20 cellular contexts compared by ENCODE assay signal in the genomic region with DNA sequence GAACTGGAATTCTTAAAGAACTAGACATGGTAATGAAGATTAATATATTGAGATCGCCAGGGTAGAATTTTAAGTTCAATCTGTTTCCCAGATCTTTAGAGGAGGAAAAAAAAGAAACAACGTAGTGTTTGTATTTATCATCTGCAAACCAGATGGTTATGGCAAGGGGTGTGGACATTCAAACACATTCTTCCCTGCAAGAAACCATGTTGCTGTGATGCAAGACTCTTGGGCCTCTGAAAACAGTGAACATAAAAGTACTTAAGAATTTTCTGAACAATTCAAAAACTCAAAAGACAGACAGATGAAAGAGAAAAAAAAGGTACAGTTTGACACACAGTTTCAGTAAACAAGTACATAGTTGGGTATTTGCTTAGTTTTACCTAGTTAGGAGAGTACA. TPM values are rescaled to one million over a fixed set of nuclear protein-coding genes. Genes with fewer than 3 reads are reported as not detected.
DNase-seq lines count a peak whose midpoint lies in the region; ATAC-seq and TF ChIP-seq lines count a peak whose summit lies in the region.
"Had no signal": no experiment of that assay in that cellular context is flagged by ENCODE, and none has a peak within 500 bp of the region (broad histone marks: within the 10 kb centered on the region; RNA-seq: fewer than 3 reads in every experiment).

No MANE protein-coding gene starts in this region.

- peaks cover 4% of the 10 kb centered on the region for H3K36me3 Mint-ChIP-seq in endodermal cell (ENCODE audit: low read depth)
- H3K36me3 Mint-ChIP-seq: activated naive CD4-positive, alpha-beta T cell treated with anti-CD3 and anti-CD28 coated beads, Interleukin-2, amount 50 U/mL, for 24 hours; memory B cell had no signal

- no peaks in the 10 kb centered on the region for H4K20me1 ChIP-seq in GM23248 (ENCODE audit: insufficient read depth)

- H3K27ac Mint-ChIP-seq in endodermal cell, result peak overlapping the region; percentile 38
- H3K27ac Mint-ChIP-seq: activated naive CD4-positive, alpha-beta T cell treated with anti-CD3 and anti-CD28 coated beads, Interleukin-2, amount 50 U/mL, for 24 hours; memory B cell had no signal

- H3K4me1 Mint-ChIP-seq in endodermal cell, result peaks cover 11% of the 10 kb centered on the region
- H3K4me1 Mint-ChIP-seq: memory B cell had no signal

- peak overlapping the region; percentile 55 for H3K9ac ChIP-seq in GM23248
- no peak overlapping the region for H3K9ac ChIP-seq in endodermal cell (ENCODE audit: extremely low read depth, low read length, poor library complexity, severe bottlenecking)

- peak overlapping the region; percentile 78 for H3K4me2 ChIP-seq in GM23248 (ENCODE audit: unreplicated experiment)

- H3K4me3 ChIP-seq in GM23248 (peak overlapping the region; percentile 46), endodermal cell (ENCODE audit: low read length) (no peak overlapping the region)
- H3K4me3 ChIP-seq: esophagus squamous epithelium, GM12878 had no signal

- no peaks in the 10 kb centered on the region for H3K9me2 ChIP-seq in GM23248 (ENCODE audit: insufficient read depth)

- no peak for TF ChIP-seq CTCF in endodermal cell (conservative IDR thresholded peaks at IDR 0.05)

- in situ Hi-C loops in GM23248 (cut with MboI), result no loop called here

- H3K27ac ChIP-seq in GM23248 (peak overlapping the region; percentile 74), endodermal cell (ENCODE audit: low read depth, low read length) (no peak overlapping the region)
- H3K27ac ChIP-seq: C4-2B, HL-60 had no signal

- no peak overlapping the region for H2AFZ ChIP-seq in GM23248

- no peaks in the 10 kb centered on the region for H3K27me3 Mint-ChIP-seq in endodermal cell (ENCODE audit: insufficient read depth)
- H3K27me3 Mint-ChIP-seq: activated naive CD4-positive, alpha-beta T cell treated with anti-CD3 and anti-CD28 coated beads, Interleukin-2, amount 50 U/mL, for 24 hours had no signal

- H3K36me3 ChIP-seq in GM23248 (ENCODE audit: low read depth), result 0 out of 2 replicates have a peak, but pooled peaks cover 3% of the 10 kb centered on the region
- peaks cover 36% of the 10 kb centered on the region for H3K36me3 ChIP-seq in endodermal cell (ENCODE audit: control insufficient read depth, insufficient read depth, low read length)
- H3K36me3 ChIP-seq: esophagus squamous epithelium had no signal

- no peaks in the 10 kb centered on the region for H3K9me3 Mint-ChIP-seq in endodermal cell
- H3K9me3 Mint-ChIP-seq: activated naive CD4-positive, alpha-beta T cell treated with anti-CD3 and anti-CD28 coated beads, Interleukin-2, amount 50 U/mL, for 24 hours; memory B cell had no signal

- no peaks in the 10 kb centered on the region for H3K27me3 ChIP-seq in GM23248 (replicated peaks; ENCODE audit: insufficient read depth)
- H3K27me3 ChIP-seq in endodermal cell (ENCODE audit: control insufficient read depth, insufficient read depth, low read length, poor library complexity, severe bottlenecking), result no peaks in the 10 kb centered on the region
- H3K27me3 ChIP-seq: esophagus squamous epithelium had no signal

- 0 to 3% methylated on average over 2 of the region's 2 CpGs for WGBS in GM23248 (ENCODE audit: low coverage in 1 of 2, low lambda C conversion rate in 2 of 2, missing lambda C conversion rate in 2 of 2), 2 experiments
- WGBS in endodermal cell (ENCODE audit: insufficient coverage in 1 of 2, insufficient read length in 1 of 2), 2 experiments, result 75 to 89% methylated on average over 2 of the region's 2 CpGs

- no peaks in the 10 kb centered on the region for H3K9me3 ChIP-seq in GM23248 (ENCODE audit: low read depth)
- H3K9me3 ChIP-seq in endodermal cell (ENCODE audit: control insufficient read depth, low read length), result no peaks in the 10 kb centered on the region
- H3K9me3 ChIP-seq: esophagus squamous epithelium had no signal

- peaks cover 73% of the 10 kb centered on the region for H3F3A ChIP-seq in GM23248 (ENCODE audit: insufficient read depth)

- H3K79me2 ChIP-seq in GM23248 (ENCODE audit: insufficient read depth), result peaks cover 99% of the 10 kb centered on the region

- H3K4me3 Mint-ChIP-seq in endodermal cell, result no peak overlapping the region
- H3K4me3 Mint-ChIP-seq: activated naive CD4-positive, alpha-beta T cell treated with anti-CD3 and anti-CD28 coated beads, Interleukin-2, amount 50 U/mL, for 24 hours; memory B cell had no signal

- ATAC-seq in HG03378 (IDR thresholded peaks at IDR 0.05; ENCODE audit: unreplicated experiment), result no peak

- H3K4me1 ChIP-seq in GM23248 (ENCODE audit: insufficient read depth) (peaks cover 69% of the 10 kb centered on the region), endodermal cell (ENCODE audit: control insufficient read depth, insufficient read depth, low read length) (no peaks in the 10 kb centered on the region)

- peak; percentile 57 for DNase-seq in AG08395 (ENCODE audit: low spot score)
- peak; percentile 83 for DNase-seq in GM23248
- DNase-seq in endodermal cell, result no peak
- peak; percentile 40 for DNase-seq in myocyte (ENCODE audit: low read depth)
- no peak for DNase-seq in SK-N-DZ (ENCODE audit: low spot score)
- DNase-seq in Kasumi-1 (lab: John Stamatoyannopoulos, UW), result no peak
- no peak for DNase-seq in amygdala (lab: John Stamatoyannopoulos, UW)
- DNase-seq: activated CD4-positive, alpha-beta T cell treated with anti-CD3 and anti-CD28 coated beads for 1 hour; DMS79 treated with DMSO at 0.1 percent for 48 hours; esophagus squamous epithelium; Karpas-422; NCI-H187 treated with DMSO at 0.1 percent for 48 hours; occipital lobe; T-helper 2 cell had no signal

RNA-seq across cellular contexts. Expression of gene COL5A2, which starts 35.6 kb away (rescaled TPM):
- 962 and 974 TPM in 2 replicates for total RNA-seq in GM23248 (2014; rRNA removed; shearing (Covaris generic))
- 248 and 252 TPM in 2 replicates for polyA plus RNA-seq in GM23248 (2016; fragmentation: Nextera tagmentation; extraction: Ambion mirVana)
- total RNA-seq in endodermal cell (100 to 1,000 TPM; 117 to 153 TPM), myocyte (278 and 285 TPM in 2 replicates)
- 104 TPM for polyA plus RNA-seq in endodermal cell (2013, experiment 1 of 2)
- polyA plus RNA-seq in endodermal cell (2013, experiment 2 of 2), result 133 TPM
- 457 TPM for polyA plus RNA-seq in myocyte (2012)
- polyA plus RNA-seq in SK-N-DZ (2014; cell fraction: cytosol; rRNA removed), result 3.4 and 4.1 TPM in 2 replicates
- 16.7 and 19.1 TPM in 2 replicates for polyA plus RNA-seq in SK-N-DZ (2014; cell fraction: nucleus; rRNA removed)

Comparison
In these comparisons a context has a peak if more than half of its experiments do, and no peak if none do; other contexts are left out.
1. DNase-seq: peak in AG08395 (single experiment), GM23248 (single experiment) and myocyte (single experiment); none in endodermal cell (single experiment), SK-N-DZ (single experiment), Kasumi-1 (0 of 2) and amygdala (0 of 56).